Comparison of ENCODE assay signal across 8 cellular contexts in genomic region chr22:35631597-35631996, GRCh38. TPM values are rescaled to one million over a fixed set of nuclear protein-coding genes. Genes with fewer than 3 reads are reported as not detected.
DNase-seq lines count a peak whose midpoint lies in the region; ATAC-seq and TF ChIP-seq lines count a peak whose summit lies in the region.

No MANE protein-coding gene starts in this region.

- no peaks in the 10 kb centered on the region for H3K27me3 ChIP-seq in cardiac muscle cell
- H3K27me3 ChIP-seq in right lobe of liver = no peaks in the 10 kb centered on the region

- 71% methylated on average over 3 of the region's 5 CpGs for WGBS in right lobe of liver (ENCODE audit: insufficient coverage, low coverage, low lambda C conversion rate, missing lambda C conversion rate)

- H3K9me3 ChIP-seq in cardiac muscle cell (ENCODE audit: low read depth) (no peaks in the 10 kb centered on the region), right lobe of liver (no peaks in the 10 kb centered on the region)

- no peaks in the 10 kb centered on the region for H3K4me1 ChIP-seq in cardiac muscle cell (ENCODE audit: low read depth)
- H3K4me1 ChIP-seq in right lobe of liver = no peaks in the 10 kb centered on the region

- TF ChIP-seq POLR2A in right lobe of liver (IDR thresholded peaks at IDR 0.05) = no peak

- ATAC-seq in Right ventricle myocardium superior (ENCODE audit: poor library complexity) = no peak
- peak; percentile 26 to 50 (median 46) for ATAC-seq in right lobe of liver
- no peak for ATAC-seq in GM19324 (IDR thresholded peaks at IDR 0.05; ENCODE audit: low FRiP score, unreplicated experiment)
- no peak for ATAC-seq in HG03354 (IDR thresholded peaks at IDR 0.05; ENCODE audit: poor library complexity, severe bottlenecking, unreplicated experiment)

- no peak overlapping the region for H3K27ac ChIP-seq in cardiac muscle cell
- H3K27ac ChIP-seq in right lobe of liver = no peak overlapping the region

- H3K36me3 ChIP-seq in cardiac muscle cell (no peaks in the 10 kb centered on the region), right lobe of liver (no peaks in the 10 kb centered on the region)

- peaks cover 4% of the 10 kb centered on the region for H3K9me3 Mint-ChIP-seq in activated naive CD8-positive, alpha-beta T cell treated with anti-CD3 and anti-CD28 coated beads for 36 hours

- peak; percentile 48 to 60 for DNase-seq in cardiac muscle cell (ENCODE audit: low read depth in 1 of 2, low spot score in 1 of 2)
- DNase-seq in Right ventricle myocardium superior = no peak
- DNase-seq in NCI-H510A (lab: John Stamatoyannopoulos, UW) = peak; percentile 16
- peak; percentile 34 for DNase-seq in activated naive CD8-positive, alpha-beta T cell treated with anti-CD3 and anti-CD28 coated beads for 36 hours
- DNase-seq in right lobe of liver = peak in 1 of 3 donors; percentile 56
- no peak for DNase-seq in NCI-H2196 treated with DMSO at 0.1 percent for 48 hours (lab: John Stamatoyannopoulos, UW; ENCODE audit: unreplicated experiment)

- H3K27ac Mint-ChIP-seq in activated naive CD8-positive, alpha-beta T cell treated with anti-CD3 and anti-CD28 coated beads for 36 hours = no peak overlapping the region

- no peak overlapping the region for H3K4me3 ChIP-seq in cardiac muscle cell
- H3K4me3 ChIP-seq in right lobe of liver = no peak overlapping the region

- H3K36me3 Mint-ChIP-seq in activated naive CD8-positive, alpha-beta T cell treated with anti-CD3 and anti-CD28 coated beads for 36 hours = no peaks in the 10 kb centered on the region

- H3K27me3 Mint-ChIP-seq in activated naive CD8-positive, alpha-beta T cell treated with anti-CD3 and anti-CD28 coated beads for 36 hours = no peaks in the 10 kb centered on the region

- peaks cover 16% of the 10 kb centered on the region for H3K4me1 Mint-ChIP-seq in activated naive CD8-positive, alpha-beta T cell treated with anti-CD3 and anti-CD28 coated beads for 36 hours

- no peak overlapping the region for H3K4me3 Mint-ChIP-seq in activated naive CD8-positive, alpha-beta T cell treated with anti-CD3 and anti-CD28 coated beads for 36 hours

- intact Hi-C loops in Right ventricle myocardium superior (cut with DNase I) = loop anchor here (10.0 kb wide), 1 partner anchor 483 kb away; no protein-coding TSS in a partner anchor
- intact Hi-C loops in right lobe of liver (cut with DNase I) = loop anchor here (10.0 kb wide), 2 partner anchors 103 to 293 kb away; no protein-coding TSS in a partner anchor

- peak; percentile 64 for TF ChIP-seq CTCF in cardiac muscle cell (IDR thresholded peaks at IDR 0.05; ENCODE audit: low read depth, low read length)
- TF ChIP-seq CTCF in right lobe of liver (IDR thresholded peaks at IDR 0.05) = peak; percentile 46 to 61 (median 59)

RNA-seq across cellular contexts. Expression of gene MB, which starts 14.5 kb away (rescaled TPM):
- total RNA-seq in cardiac muscle cell = 952 and 1,065 TPM in 2 replicates
- 829 and 1,030 TPM in 2 replicates for polyA plus RNA-seq in cardiac muscle cell
- 19,506 TPM for total RNA-seq in Right ventricle myocardium superior
- total RNA-seq in activated naive CD8-positive, alpha-beta T cell treated with anti-CD3 and anti-CD28 coated beads for 36 hours = not detected
- 10 to 100 TPM in 1 of 6 experiments, 1 to 10 TPM in 3, under 1 TPM in 2; 0.61 to 10.2 (median 1.3) TPM for total RNA-seq in right lobe of liver

RNA-seq across cellular contexts. Expression of gene APOL6, which starts 16.6 kb away (rescaled TPM):
- total RNA-seq in cardiac muscle cell = not detected in 2 replicates
- polyA plus RNA-seq in cardiac muscle cell = 0.07 TPM in 1 of 2 replicates, not detected in the other
- 4.7 TPM for total RNA-seq in Right ventricle myocardium superior
- total RNA-seq in activated naive CD8-positive, alpha-beta T cell treated with anti-CD3 and anti-CD28 coated beads for 36 hours = 10 to 100 TPM; 54.9 to 55.8 TPM
- total RNA-seq in right lobe of liver = 10 to 100 TPM; 33.5 to 42.7 (median 39.6) TPM

Comparison
In these comparisons a context has a peak if more than half of its experiments do, and no peak if none do; other contexts are left out.
1. DNase-seq: peak in cardiac muscle cell (2 of 2), NCI-H510A (single experiment) and activated naive CD8-positive, alpha-beta T cell treated with anti-CD3 and anti-CD28 coated beads for 36 hours (single experiment); none in Right ventricle myocardium superior (single experiment) and NCI-H2196 treated with DMSO at 0.1 percent for 48 hours (single experiment).
2. ATAC-seq: peak in right lobe of liver (4 of 4); none in Right ventricle myocardium superior (single experiment), GM19324 (single experiment) and HG03354 (single experiment).
3. RNA of gene MB, which starts 14.5 kb away (total RNA-seq): 19,506 TPM in Right ventricle myocardium superior (single experiment) and 952 to 1,065 TPM in cardiac muscle cell; 0.61 to 10.2 TPM in right lobe of liver and not detected in activated naive CD8-positive, alpha-beta T cell treated with anti-CD3 and anti-CD28 coated beads for 36 hours; every median in the first group is over 10 times any median in the second.